8 cellular contexts compared by ENCODE assay signal in the genomic region with DNA sequence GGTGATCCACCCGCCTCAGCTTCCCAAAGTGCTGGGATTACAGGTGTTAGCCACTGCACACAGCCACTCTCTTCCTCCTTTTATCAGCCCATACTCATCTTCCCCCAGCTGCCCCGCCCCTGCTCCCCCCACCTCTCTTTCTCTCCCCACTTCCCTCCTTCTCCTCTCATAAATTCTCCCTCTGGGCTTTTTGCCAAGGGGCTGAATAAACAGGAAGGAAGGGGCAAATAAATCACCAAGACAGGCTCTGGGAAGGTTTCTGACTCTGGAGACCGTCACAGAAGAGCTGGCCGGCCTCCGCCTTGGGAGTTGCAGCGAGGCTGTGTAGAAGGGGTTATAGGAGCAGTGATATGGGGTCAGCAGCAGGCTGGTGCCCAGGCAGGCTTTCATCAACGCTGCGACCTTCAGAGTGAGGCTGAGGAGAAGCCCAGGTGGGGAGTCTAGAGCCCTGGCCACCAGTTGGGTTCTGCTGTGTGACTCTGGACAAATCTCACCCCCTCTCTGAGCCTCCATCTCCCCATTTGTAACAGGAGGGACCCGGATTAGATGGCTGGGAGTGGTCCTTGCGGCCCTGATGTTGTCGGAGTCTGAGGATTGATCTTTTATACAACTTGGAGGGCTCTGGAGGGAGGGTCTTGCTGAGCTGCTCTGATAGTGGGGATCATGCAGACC.
DNase-seq lines count a peak whose midpoint lies in the region; ATAC-seq and TF ChIP-seq lines count a peak whose summit lies in the region.

No MANE protein-coding gene starts in this region.

- no peak for TF ChIP-seq CTCF in right atrium auricular region (IDR thresholded peaks at IDR 0.05)

- ATAC-seq in HG02884 (IDR thresholded peaks at IDR 0.05; ENCODE audit: unreplicated experiment): no peak

- H3K27ac ChIP-seq in right atrium auricular region: peak overlapping the region; percentile 46 to 49
- no peak overlapping the region for H3K27ac ChIP-seq in substantia nigra (ENCODE audit: low read depth, low read length, poor library complexity, severe bottlenecking)

- DNase-seq in AG08396 (ENCODE audit: low spot score) (peak; percentile 51), LoVo (ENCODE audit: low spot score) (peak; percentile 85), SHP77 treated with DMSO at 0.1 percent for 48 hours (lab: John Stamatoyannopoulos, UW) (peak; percentile 91), right atrium auricular region (ENCODE audit: low spot score) (no peak), ureter (ENCODE audit: low spot score) (peak; percentile 88), substantia nigra (lab: John Stamatoyannopoulos, UW) (no peak), activated T-cell treated with anti-CD3 and anti-CD28 coated beads for 4 hours (no peak)

- no peaks in the 10 kb centered on the region for H3K27me3 ChIP-seq in right atrium auricular region

- H3K4me1 ChIP-seq in right atrium auricular region: peaks cover 0 to 20% of the 10 kb centered on the region in 2 donors

- no peak overlapping the region for H3K4me3 ChIP-seq in right atrium auricular region

- H3K36me3 ChIP-seq in right atrium auricular region: no peaks in the 10 kb centered on the region

- no peaks in the 10 kb centered on the region for H3K9me3 ChIP-seq in right atrium auricular region

Comparison
In these comparisons a context has a peak if more than half of its experiments do, and no peak if none do; other contexts are left out.
1. DNase-seq: peak in AG08396 (single experiment), LoVo (single experiment), SHP77 treated with DMSO at 0.1 percent for 48 hours (single experiment) and ureter (single experiment); none in right atrium auricular region (single experiment), substantia nigra (0 of 49) and activated T-cell treated with anti-CD3 and anti-CD28 coated beads for 4 hours (single experiment).